ENCODE assay signal across 8 cellular contexts in genomic region chr13:99617474-99618255, GRCh38. TPM values are rescaled to one million over a fixed set of nuclear protein-coding genes. Genes with fewer than 3 reads are reported as not detected.
DNase-seq lines count a peak whose midpoint lies in the region; ATAC-seq, FAIRE-seq and TF ChIP-seq lines count a peak whose summit lies in the region.

No MANE protein-coding gene starts in this region.

- no peaks in the 10 kb centered on the region for H3K4me1 ChIP-seq in CD4-positive, CD25-positive, alpha-beta regulatory T cell (ENCODE audit: control insufficient read depth, insufficient read depth, low read length, poor library complexity, severe bottlenecking)
- H3K4me1 ChIP-seq in lower lobe of right lung: no peaks in the 10 kb centered on the region

- no peaks in the 10 kb centered on the region for H3K27me3 ChIP-seq in CD4-positive, CD25-positive, alpha-beta regulatory T cell (ENCODE audit: control insufficient read depth, insufficient read depth, low read length)
- no peaks in the 10 kb centered on the region for H3K27me3 ChIP-seq in lower lobe of right lung (ENCODE audit: low read depth)

- H3K4me1 Mint-ChIP-seq in CD4-positive, CD25-positive, alpha-beta regulatory T cell: peaks cover 5 to 31% (median 19%) of the 10 kb centered on the region in 4 donors

- H3K36me3 Mint-ChIP-seq in CD4-positive, CD25-positive, alpha-beta regulatory T cell: peaks cover 3% of the 10 kb centered on the region

- no peak overlapping the region for H3K27ac ChIP-seq in CD4-positive, CD25-positive, alpha-beta regulatory T cell (ENCODE audit: insufficient read depth, low read length, poor library complexity, severe bottlenecking)
- no peak overlapping the region for H3K27ac ChIP-seq in lower lobe of right lung

- FAIRE-seq in GM19239 (lab: Jason Lieb, UNC): peak; percentile 42

- peak in 1 of 3 donors; percentile 35 for DNase-seq in CD4-positive, CD25-positive, alpha-beta regulatory T cell
- DNase-seq in GM19239 (ENCODE audit: insufficient read length, low spot score) (no peak), NCI-H460 (ENCODE audit: extremely low read depth, low read depth) (peak; percentile 38), choroid plexus epithelial cell (ENCODE audit: low read depth) (peak; percentile 87), lower lobe of right lung (no peak), NCI-H1048 (lab: John Stamatoyannopoulos, UW) (no peak), posterior vena cava (ENCODE audit: low spot score) (no peak)

- no peaks in the 10 kb centered on the region for H3K9me3 ChIP-seq in CD4-positive, CD25-positive, alpha-beta regulatory T cell (ENCODE audit: control insufficient read depth in 2 of 2, low read length in 2 of 2)
- H3K9me3 ChIP-seq in lower lobe of right lung: no peaks in the 10 kb centered on the region

- intact Hi-C loops in lower lobe of right lung (cut with DNase I) (no loop called here), posterior vena cava (cut with DNase I) (loop anchor here in 1 of 2 donors (5.0 kb wide), 1 partner anchor 35 kb away; no protein-coding TSS in a partner anchor)

- H3K36me3 ChIP-seq in CD4-positive, CD25-positive, alpha-beta regulatory T cell (ENCODE audit: control insufficient read depth, insufficient read depth, low read length): no peaks in the 10 kb centered on the region
- H3K36me3 ChIP-seq in lower lobe of right lung: no peaks in the 10 kb centered on the region

- TF ChIP-seq CTCF in choroid plexus epithelial cell (conservative IDR thresholded peaks at IDR 0.05; ENCODE audit: low read depth, low read length) (peak; percentile 96), lower lobe of right lung (IDR thresholded peaks at IDR 0.05) (peak; percentile 38)

- no peaks in the 10 kb centered on the region for H3K27me3 Mint-ChIP-seq in CD4-positive, CD25-positive, alpha-beta regulatory T cell

- no peaks in the 10 kb centered on the region for H3K9me3 Mint-ChIP-seq in CD4-positive, CD25-positive, alpha-beta regulatory T cell

- H3K4me3 Mint-ChIP-seq in CD4-positive, CD25-positive, alpha-beta regulatory T cell: no peak overlapping the region

- no peak for ATAC-seq in CD4-positive, CD25-positive, alpha-beta regulatory T cell (ENCODE audit: low read depth in 2 of 2)
- ATAC-seq in lower lobe of right lung (no peak), GM18909 (IDR thresholded peaks at IDR 0.05; ENCODE audit: poor library complexity, unreplicated experiment) (no peak)

- H3K27ac Mint-ChIP-seq in CD4-positive, CD25-positive, alpha-beta regulatory T cell: peak overlapping the region in 2 of 3 donors; percentile 4 to 50

- no peak overlapping the region for H3K4me3 ChIP-seq in CD4-positive, CD25-positive, alpha-beta regulatory T cell (ENCODE audit: low read depth, low read length)
- H3K4me3 ChIP-seq in choroid plexus epithelial cell (ENCODE audit: low read depth, low read length) (no peak overlapping the region), lower lobe of right lung (no peak overlapping the region)

RNA-seq across cellular contexts. Expression of gene CLYBL, which starts 11.2 kb away (rescaled TPM):
- total RNA-seq in CD4-positive, CD25-positive, alpha-beta regulatory T cell: 12.0 TPM
- polyA plus RNA-seq in CD4-positive, CD25-positive, alpha-beta regulatory T cell: 10 to 100 TPM; 15.3 to 17.7 (median 16.6) TPM
- total RNA-seq in NCI-H460 (2014; rRNA removed; shearing (Covaris generic)): 6.3 and 9.1 TPM in 2 replicates
- 1.8 and 6.1 TPM in 2 replicates for polyA plus RNA-seq in NCI-H460 (2014; cell fraction: nucleus; rRNA removed)
- total RNA-seq in lower lobe of right lung (5.1 TPM), posterior vena cava (10 to 100 TPM in 1 of 2 donors, 1 to 10 TPM in 1; 6.6 to 13.6 TPM)

Comparison
In these comparisons a context has a peak if more than half of its experiments do, and no peak if none do; other contexts are left out.
1. DNase-seq: peak in NCI-H460 (single experiment) and choroid plexus epithelial cell (single experiment); none in GM19239 (single experiment), lower lobe of right lung (single experiment), NCI-H1048 (single experiment) and posterior vena cava (single experiment).